18 cellular contexts compared by ENCODE assay signal in the genomic region with DNA sequence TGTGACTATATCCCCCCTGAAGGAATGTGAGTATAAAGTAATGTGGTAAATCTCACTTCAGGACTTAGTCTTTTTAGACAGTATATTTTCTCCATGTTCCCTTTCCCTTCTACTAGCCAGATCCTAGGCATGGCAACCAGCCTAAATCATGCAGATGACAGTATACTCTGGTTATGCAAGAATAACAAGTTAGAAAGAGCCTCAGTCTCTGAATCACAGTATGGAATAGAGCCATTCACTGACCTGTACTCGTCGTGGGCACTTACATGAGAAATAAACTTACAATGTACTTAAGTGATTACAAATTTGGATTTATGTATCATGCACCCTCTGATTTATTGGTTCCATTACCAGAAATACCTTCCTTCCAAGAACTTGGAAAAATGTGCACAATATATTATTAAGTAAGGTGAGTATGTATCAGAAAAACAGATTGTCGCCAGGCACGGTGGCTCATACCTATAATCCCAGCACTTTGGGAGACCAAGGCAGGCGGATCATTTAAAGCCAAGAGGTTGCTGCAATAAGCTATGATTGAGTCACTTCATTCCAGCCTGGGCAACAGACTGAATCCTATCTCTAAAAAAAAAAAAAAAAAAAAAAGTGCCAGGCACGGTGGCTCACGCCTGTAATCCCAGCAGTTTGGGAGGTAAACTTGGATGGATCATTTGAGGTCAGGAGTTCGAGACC. TPM values are rescaled to one million over a fixed set of nuclear protein-coding genes. Genes with fewer than 3 reads are reported as not detected.
A peak's percentile ranks its signal among the peaks of the same experiment; 100 is the strongest.
DNase-seq lines count a peak whose midpoint lies in the region; ATAC-seq and TF ChIP-seq lines count a peak whose summit lies in the region.
"Had no signal": no experiment of that assay in that cellular context is flagged by ENCODE, and none has a peak within 500 bp of the region (broad histone marks: within the 10 kb centered on the region; RNA-seq: fewer than 3 reads in every experiment).

No MANE protein-coding gene starts in this region.

- POLR2A ChIA-PET in IMR-90 (lab: Charles Lee; ENCODE audit: unreplicated experiment) (interaction anchor here (0.6 kb wide), 1 partner anchor 237 kb away, joined by 6 read pairs; no protein-coding TSS in a partner anchor), OCI-LY7 (lab: Charles Lee) (interaction anchor here (0.6 to 0.7 kb wide), 3 partner anchors 231 to 742 kb away, joined by 3 to 7 read pairs (median 4); no protein-coding TSS in a partner anchor)

- H2BK5ac ChIP-seq in IMR-90 (ENCODE audit: low read depth, low read length, poor library complexity, severe bottlenecking) = no peak overlapping the region

- TF ChIP-seq POLR2A in IMR-90 (IDR thresholded peaks at IDR 0.05; ENCODE audit: low read depth, low read length) = no peak

- no peak overlapping the region for H3K27ac ChIP-seq in IMR-90 (ENCODE audit: insufficient read depth, low read length)
- no peak overlapping the region for H3K27ac ChIP-seq in OCI-LY7 (ENCODE audit: low read depth, low read length, poor library complexity, severe bottlenecking)
- H3K27ac ChIP-seq: BLaER1 treated with 17β-estradiol and CSF1 and Interleukin-3, amounts not matched to agents 10 nM and 100 nM; pancreas; VCaP had no signal

- H3K9ac ChIP-seq in IMR-90 (ENCODE audit: low read depth, low read length) = no peak overlapping the region
- H3K9ac ChIP-seq: BLaER1 treated with 17β-estradiol and CSF1 and Interleukin-3, amounts not matched to agents 10 nM and 100 nM had no signal

- CTCF ChIA-PET in IMR-90 (lab: Yijun Ruan, JAX) = interaction anchor here (0.7 kb wide), 2 partner anchors 419 to 485 kb away, joined by 3 read pairs; no protein-coding TSS in a partner anchor
- CTCF ChIA-PET in OCI-LY7 (lab: Charles Lee; ENCODE audit: unreplicated experiment) = no interaction called here

- H3K4me2 ChIP-seq in IMR-90 (ENCODE audit: low read depth, low read length) = no peak overlapping the region
- H3K4me2 ChIP-seq in OCI-LY7 (ENCODE audit: low read length) = no peak overlapping the region
- H3K4me2 ChIP-seq: BLaER1 treated with 17β-estradiol and CSF1 and Interleukin-3, amounts not matched to agents 10 nM and 100 nM had no signal

- no peaks in the 10 kb centered on the region for H3K9me2 ChIP-seq in OCI-LY7 (ENCODE audit: insufficient read depth, low read length)

- TF ChIP-seq CTCF in IMR-90 (conservative IDR thresholded peaks at IDR 0.05; ENCODE audit: low read depth, low read length) (no peak), cardiac fibroblast (IDR thresholded peaks at IDR 0.05; ENCODE audit: low read depth, low read length) (no peak), OCI-LY7 (conservative IDR thresholded peaks at IDR 0.05; ENCODE audit: low read length) (no peak)

- no peak overlapping the region for H3K23ac ChIP-seq in IMR-90 (ENCODE audit: low read depth, low read length)

- no peaks in the 10 kb centered on the region for H3K79me1 ChIP-seq in IMR-90 (ENCODE audit: low read depth in 1 of 2, low read length in 2 of 2)

- H2AK9ac ChIP-seq in IMR-90 (replicated peaks; ENCODE audit: low read depth, low read length, poor library complexity) = no peak overlapping the region

- no peaks in the 10 kb centered on the region; the same call in 1 of the 2 replicates for H3K4me1 ChIP-seq in IMR-90 (ENCODE audit: control insufficient read depth, insufficient read depth, low read length)
- no peaks in the 10 kb centered on the region for H3K4me1 ChIP-seq in OCI-LY7 (ENCODE audit: insufficient read depth, low read length, poor library complexity, severe bottlenecking)
- H3K4me1 ChIP-seq: pancreas had no signal

- H3K9me3 ChIP-seq in IMR-90 (ENCODE audit: control insufficient read depth, insufficient read depth, low read length) = peaks cover 12% of the 10 kb centered on the region
- no peaks in the 10 kb centered on the region for H3K9me3 ChIP-seq in OCI-LY7 (ENCODE audit: low read length)
- H3K9me3 ChIP-seq: pancreas had no signal

- BruUV-seq in IMR-90 (replicated peaks; lab: Mats Ljungman, UMichigan) (no TSS peak), OCI-LY7 (replicated peaks; lab: Mats Ljungman, UMichigan) (no TSS peak)

- intact Hi-C loops in IMR-90 (cut with micrococcal nuclease) (no loop called here), OCI-LY7 (cut with micrococcal nuclease; ENCODE audit: unreplicated experiment) (no loop called here)

- in situ Hi-C loops in IMR-90 (cut with MboI; ENCODE audit: low sequenced_read_pairs) = no loop called here

- no peak overlapping the region for H3K14ac ChIP-seq in IMR-90 (replicated peaks; ENCODE audit: low read depth, low read length)

- H3K36me3 ChIP-seq in IMR-90 (ENCODE audit: control insufficient read depth, insufficient read depth, low read length) = no peaks in the 10 kb centered on the region
- H3K36me3 ChIP-seq in OCI-LY7 (ENCODE audit: insufficient read depth, low read length) = no peaks in the 10 kb centered on the region
- H3K36me3 ChIP-seq: BLaER1 treated with 17β-estradiol and CSF1 and Interleukin-3, amounts not matched to agents 10 nM and 100 nM; pancreas had no signal

- no peak overlapping the region for H3K4ac ChIP-seq in IMR-90 (ENCODE audit: low read depth, low read length)

- no peak overlapping the region for H4K8ac ChIP-seq in IMR-90 (ENCODE audit: low read depth in 2 of 2, low read length in 2 of 2)

- H3K9me1 ChIP-seq in IMR-90 (ENCODE audit: insufficient read depth, low read length) = no peaks in the 10 kb centered on the region

- H3K79me2 ChIP-seq in OCI-LY7 (ENCODE audit: insufficient read depth, low read depth, low read length) = no peaks in the 10 kb centered on the region

- no peaks in the 10 kb centered on the region; the same call in 1 of the 2 replicates for H3K27me3 ChIP-seq in IMR-90 (ENCODE audit: control insufficient read depth, insufficient read depth, low read length)
- H3K27me3 ChIP-seq: pancreas had no signal

- no peak overlapping the region for H2BK15ac ChIP-seq in IMR-90 (ENCODE audit: low read depth, low read length)

- WGBS in IMR-90 (ENCODE audit: extremely low coverage in 2 of 2, insufficient read length in 1 of 2), 2 experiments = 40% methylated on average over 1 of the region's 8 CpGs; no CpG with 5 or more reads in 1 of the 2 experiments

- H4K5ac ChIP-seq in IMR-90 (ENCODE audit: low read depth, low read length) = no peak overlapping the region

- no peak for TF ChIP-seq RAD21 in IMR-90 (IDR thresholded peaks at IDR 0.05; ENCODE audit: low read length)

- peak; percentile 75 for DNase-seq in AG08396 (ENCODE audit: low spot score)
- peak; percentile 93 for DNase-seq in IMR-90
- peak; percentile 78 to 84 for DNase-seq in cardiac fibroblast (ENCODE audit: low read depth in 2 of 2)
- no peak for DNase-seq in left lobe of liver (ENCODE audit: low spot score)
- DNase-seq in NCI-H146 (lab: John Stamatoyannopoulos, UW) = no peak
- no peak for DNase-seq in OCI-LY7 (ENCODE audit: low spot score)
- DNase-seq in ureter (ENCODE audit: low spot score) = no peak
- DNase-seq: activated CD8-positive, alpha-beta memory T cell treated with anti-CD3 and anti-CD28 coated beads, Interleukin-2, amount 10 ng/mL, durations not matched to agents 7 days and 5 days; activated naive CD4-positive, alpha-beta T cell treated with Interleukin-2 at 50 U/mL for 16 hours; DND-41; midbrain; NCI-H1048; pancreas; stimulated activated CD8-positive, alpha-beta memory T cell treated with anti-CD3 and anti-CD28 coated beads, Interleukin-4, amount 100 ng/mL, for 48 hours had no signal

- dilution Hi-C loops in IMR-90 (cut with HindIII; ENCODE audit: low sequenced_read_pairs, unreplicated experiment) = no loop called here

- no peak overlapping the region for H2BK120ac ChIP-seq in IMR-90 (ENCODE audit: low read depth, low read length)

- H4K91ac ChIP-seq in IMR-90 (ENCODE audit: insufficient read depth, low read depth, low read length) = no peak overlapping the region

- H3K4me3 ChIP-seq in IMR-90 (ENCODE audit: insufficient read depth, low read depth, low read length) (no peak overlapping the region), cardiac fibroblast (replicated peaks in 1 of 2; ENCODE audit: low read depth in 2 of 2, low read length in 2 of 2) (no peak overlapping the region), OCI-LY7 (ENCODE audit: low read depth, low read length, poor library complexity, severe bottlenecking) (no peak overlapping the region)
- H3K4me3 ChIP-seq: BLaER1 treated with 17β-estradiol and CSF1 and Interleukin-3, amounts not matched to agents 10 nM and 100 nM; pancreas had no signal

- no peak overlapping the region; the same call in 1 of the 2 replicates for H3K18ac ChIP-seq in IMR-90 (ENCODE audit: low read depth, low read length)

- H2AFZ ChIP-seq in IMR-90 (replicated peaks; ENCODE audit: low read length, poor library complexity) = no peak overlapping the region
- H2AFZ ChIP-seq in OCI-LY7 (ENCODE audit: low read length) = no peak overlapping the region

- H2BK20ac ChIP-seq in IMR-90 (ENCODE audit: low read depth, low read length) = no peak overlapping the region

- ATAC-seq in IMR-90 (ENCODE audit: low read depth) (peak; percentile 85), left lobe of liver (peak; percentile 56), GM18519 (IDR thresholded peaks at IDR 0.05; ENCODE audit: low FRiP score, unreplicated experiment) (no peak)
- ATAC-seq: activated CD8-positive, alpha-beta memory T cell treated with anti-CD3 and anti-CD28 coated beads, Interleukin-2, amount 10 ng/mL, durations not matched to agents 7 days and 5 days; HCT116; pancreas had no signal

- H3K56ac ChIP-seq in IMR-90 (ENCODE audit: extremely low read depth, insufficient read depth, low read length) = no peak overlapping the region

- H4K20me1 ChIP-seq in IMR-90 (ENCODE audit: insufficient read depth, low read length) = no peaks in the 10 kb centered on the region
- H4K20me1 ChIP-seq in OCI-LY7 (ENCODE audit: insufficient read depth, low read length) = no peaks in the 10 kb centered on the region
- H4K20me1 ChIP-seq: BLaER1 treated with 17β-estradiol and CSF1 and Interleukin-3, amounts not matched to agents 10 nM and 100 nM had no signal

- no peak overlapping the region for H2AK5ac ChIP-seq in IMR-90 (ENCODE audit: low read depth, low read length)

TF ChIP-seq in IMR-90, 13 proteins besides CTCF, POLR2A, EP300 and RAD21 (continues in another document):
- no peak for TF ChIP-seq NFE2L2 (IDR thresholded peaks at IDR 0.05; ENCODE audit: low read depth, low read length)

RNA-seq across cellular contexts. Expression of a gene that starts 25.1 kb away (rescaled TPM):
- total RNA-seq in IMR-90 (2012; rRNA removed) (8.2 and 17.2 TPM in 2 replicates), left lobe of liver (42.0 TPM), OCI-LY7 (2022) (11.8 and 12.4 TPM in 2 replicates), ureter (19.5 TPM)
- polyA plus RNA-seq in IMR-90 (2012; rRNA removed) = 6.2 and 8.1 TPM in 2 replicates
- polyA plus RNA-seq in IMR-90 (2012; cell fraction: cytosol; rRNA removed) = 2.0 and 2.6 TPM in 2 replicates
- 2.6 and 8.1 TPM in 2 replicates for polyA plus RNA-seq in IMR-90 (2012; cell fraction: nucleus; rRNA removed; ENCODE audit: low replicate concordance)
- total RNA-seq in OCI-LY7 (2014; rRNA removed; shearing (Covaris generic)) = 6.5 and 7.1 TPM in 2 replicates

Comparison
In these comparisons a context has a peak if more than half of its experiments do, and no peak if none do; other contexts are left out.
1. DNase-seq: peak in AG08396 (single experiment), IMR-90 (single experiment) and cardiac fibroblast (2 of 2); none in left lobe of liver (single experiment), NCI-H146 (single experiment), OCI-LY7 (single experiment) and ureter (single experiment).